25 cellular contexts compared by ENCODE assay signal in genomic region chr9:18761742-18762141, GRCh38.
"Had no signal": no experiment of that assay in that cellular context is flagged by ENCODE, and none has a peak within 500 bp of the region (broad histone marks: within the 10 kb centered on the region; RNA-seq: fewer than 3 reads in every experiment).

No MANE protein-coding gene starts in this region.

- H3K27ac ChIP-seq: brain microvascular endothelial cell, cardiac muscle cell, Peyer's patch, RWPE1, SJSA1 had no signal

- ATAC-seq: activated T-cell treated with anti-CD3 and anti-CD28 coated beads, Interleukin-2, amount 50 U/mL, for 4 hours; T-cell had no signal

- H3K4me1 ChIP-seq: SJSA1 had no signal

- H3K4me3 ChIP-seq: cardiac muscle cell, Peyer's patch, SJSA1 had no signal

- H3K36me3 ChIP-seq: brain microvascular endothelial cell, cardiac muscle cell, Peyer's patch, SJSA1 had no signal

- H3K9me3 ChIP-seq: Peyer's patch, SJSA1 had no signal

- DNase-seq: activated B cell treated with CpG ODN at 0.5 μM for 24 hours; activated CD4-positive, alpha-beta memory T cell treated with anti-CD3 and anti-CD28 coated beads for 36 hours; activated CD4-positive, alpha-beta T cell treated with anti-CD3 and anti-CD28 coated beads, Interleukin-2, amount 10 ng/mL, durations not matched to agents 7 days and 5 days; activated CD8-positive, alpha-beta memory T cell treated with anti-CD3 and anti-CD28 coated beads for 24 hours; activated effector memory CD4-positive, alpha-beta T cell treated with anti-CD3 and anti-CD28 coated beads, Interleukin-2, amount 50 U/mL, for 16 hours; activated naive CD4-positive, alpha-beta T cell treated with Interleukin-2 at 50 U/mL for 16 hours; activated T-cell treated with anti-CD3 and anti-CD28 coated beads, Interleukin-2, amount 50 U/mL, for 4 hours; brain microvascular endothelial cell; Kasumi-1; KBM-7; NCI-H1048; NCI-H1694; NCI-H2029 treated with DMSO at 0.1 percent for 48 hours; NCI-H2171 treated with DMSO at 0.1 percent for 48 hours; NCI-H226; NCI-H524; NCI-H82; Peyer's patch; SHP77; T-cell; T-helper 2 cell; T1000 had no signal

- H3K27me3 ChIP-seq: brain microvascular endothelial cell, cardiac muscle cell, Peyer's patch, SJSA1 had no signal
